Comparison of ENCODE assay signal across 21 cellular contexts in genomic region chr11:46198245-46198872, GRCh38.
DNase-seq lines count a peak whose midpoint lies in the region; ATAC-seq, FAIRE-seq and TF ChIP-seq lines count a peak whose summit lies in the region.
"Had no signal": no experiment of that assay in that cellular context is flagged by ENCODE, and none has a peak within 500 bp of the region (broad histone marks: within the 10 kb centered on the region; RNA-seq: fewer than 3 reads in every experiment).

No MANE protein-coding gene starts in this region.

- H3K27me3 ChIP-seq in K562 (ENCODE audit: control insufficient read depth in 2 of 2, insufficient read depth in 2 of 2, low read length in 2 of 2) (peaks cover 0 to 3% of the 10 kb centered on the region in 2 experiments; a peak in 2 of 5 replicates), liver (ENCODE audit: control insufficient read depth in 4 of 4, insufficient read depth in 4 of 4, low read length in 3 of 4) (no peaks in the 10 kb centered on the region)
- H3K27me3 ChIP-seq: BE2C had no signal

- no peaks in the 10 kb centered on the region for H3K9me3 Mint-ChIP-seq in Calu3 (ENCODE audit: low read depth, unreplicated experiment)

- H3K4me3 Mint-ChIP-seq in Calu3 (ENCODE audit: low read depth, unreplicated experiment), result no peak overlapping the region
- H3K4me3 Mint-ChIP-seq: CD4-positive, CD25-positive, alpha-beta regulatory T cell; CD8-positive, alpha-beta memory T cell had no signal

- ATAC-seq in K562 (no peak), GM21381 (IDR thresholded peaks at IDR 0.05; ENCODE audit: unreplicated experiment) (no peak)

- intact Hi-C loops in Calu3 (cut with micrococcal nuclease; ENCODE audit: unreplicated experiment) (no loop called here), K562 (cut with micrococcal nuclease) (no loop called here), posterior vena cava (cut with DNase I) (no loop called here)

- no peaks in the 10 kb centered on the region for H3K79me2 ChIP-seq in K562 (ENCODE audit: control insufficient read depth, insufficient read depth, low read length)

- no peak for FAIRE-seq in K562 (lab: Jason Lieb, UNC)
- FAIRE-seq: A204.1, D721Med, G401.6, GM12891, GM19239 had no signal

- TF ChIP-seq RAD21 in K562 (CRISPR knock-in tag; conservative IDR thresholded peaks at IDR 0.05 in 1 of 2, IDR thresholded peaks at IDR 0.05 in 1 of 2) (no peak), liver (IDR thresholded peaks at IDR 0.05) (no peak)

- H3K9ac ChIP-seq in K562 (ENCODE audit: insufficient read depth in 1 of 2, low read depth in 2 of 2, low read length in 2 of 2) (no peak overlapping the region), liver (ENCODE audit: low read depth in 1 of 2, low read length in 2 of 2) (no peak overlapping the region)
- H3K9ac ChIP-seq: GM23248 had no signal

- no peaks in the 10 kb centered on the region for H3K9me1 ChIP-seq in K562 (ENCODE audit: control insufficient read depth, insufficient read depth, low read length)

- BruUV-seq in Calu3 (replicated peaks; lab: Mats Ljungman, UMichigan) (no TSS peak), K562 (replicated peaks; lab: Mats Ljungman, UMichigan) (no TSS peak)

- no peak for TF ChIP-seq EP300 in K562 (IDR thresholded peaks at IDR 0.05; ENCODE audit: low read length)

- H3K9me3 ChIP-seq in K562 (replicated peaks; ENCODE audit: control insufficient read depth, insufficient read depth, low read depth, low read length) (no peaks in the 10 kb centered on the region), liver (ENCODE audit: control insufficient read depth in 4 of 4, low read length in 3 of 4) (no peaks in the 10 kb centered on the region)
- H3K9me3 ChIP-seq: BE2C, HAP-1 had no signal

- H3K4me1 Mint-ChIP-seq in Calu3 (ENCODE audit: low read depth, unreplicated experiment), result peaks cover 8% of the 10 kb centered on the region
- H3K4me1 Mint-ChIP-seq: CD4-positive, CD25-positive, alpha-beta regulatory T cell; CD8-positive, alpha-beta memory T cell had no signal

- H3K4me1 ChIP-seq in K562 (replicated peaks in 1 of 2; ENCODE audit: control insufficient read depth in 2 of 2, insufficient read depth in 2 of 2, low read length in 2 of 2), result no peaks in the 10 kb centered on the region; a peak in 1 of 5 replicates
- H3K4me1 ChIP-seq in liver (ENCODE audit: control insufficient read depth in 4 of 4, insufficient read depth in 4 of 4, low read length in 3 of 4), result no peaks in the 10 kb centered on the region
- H3K4me1 ChIP-seq: BE2C had no signal

- no peaks in the 10 kb centered on the region for H3K36me3 Mint-ChIP-seq in Calu3 (ENCODE audit: insufficient read depth, unreplicated experiment)
- H3K36me3 Mint-ChIP-seq: CD4-positive, CD25-positive, alpha-beta regulatory T cell had no signal

- H3K27me3 Mint-ChIP-seq in Calu3 (ENCODE audit: unreplicated experiment), result peaks cover 82% of the 10 kb centered on the region

- TF ChIP-seq CTCF in Calu3 (IDR thresholded peaks at IDR 0.05; ENCODE audit: unreplicated experiment), result no peak
- no peak for TF ChIP-seq CTCF in K562 (IDR thresholded peaks at IDR 0.05 in 2 of 3, conservative IDR thresholded peaks at IDR 0.05 in 1 of 3; ENCODE audit: insufficient read depth in 2 of 3, low read depth in 1 of 3, low read length in 3 of 3)
- no peak for TF ChIP-seq CTCF in liver (IDR thresholded peaks at IDR 0.05; ENCODE audit: low read depth, low read length, missing input control)

- TF ChIP-seq POLR2A in K562 (conservative IDR thresholded peaks at IDR 0.05), result no peak

- H3K4me2 ChIP-seq in K562 (ENCODE audit: insufficient read depth, low read length), result no peak overlapping the region

- in situ Hi-C loops in K562 (cut with MboI), result no loop called here

- H3K4me3 ChIP-seq in K562 (no peak overlapping the region), liver (ENCODE audit: low read depth in 1 of 3, low read length in 3 of 3) (no peak overlapping the region)
- H3K4me3 ChIP-seq: GM23248, HAP-1 had no signal

- no peak for DNase-seq in Calu3
- DNase-seq in NCI-H146 (lab: John Stamatoyannopoulos, UW), result peak; percentile 16
- DNase-seq in K562 (ENCODE audit: extremely low read depth in 1 of 4, low spot score in 3 of 4), result no peak
- no peak for DNase-seq in hypothalamus (lab: John Stamatoyannopoulos, UW)
- no peak for DNase-seq in posterior vena cava (ENCODE audit: low spot score)
- DNase-seq in activated CD4-positive, alpha-beta T cell treated with anti-CD3 and anti-CD28 coated beads, Interleukin-2, amount 50 U/mL, for 48 hours, result no peak
- DNase-seq: ACHN; BE2C; C1 segment of cervical spinal cord; CD4-positive, CD25-positive, alpha-beta regulatory T cell; CD8-positive, alpha-beta memory T cell; COR-L47; GM23248 had no signal

- no peaks in the 10 kb centered on the region for H4K20me1 ChIP-seq in K562 (replicated peaks; ENCODE audit: control insufficient read depth, insufficient read depth, low read length)

- no peak overlapping the region for H2AFZ ChIP-seq in K562 (ENCODE audit: low read depth, low read length)
- H2AFZ ChIP-seq: GM23248 had no signal

- POLR2A ChIA-PET in K562 (lab: Yijun Ruan, JAX), result interaction anchor here (0.6 kb wide), 1 partner anchor 306 kb away, joined by 3 read pairs; no protein-coding TSS in a partner anchor

- no peak overlapping the region for H3K27ac ChIP-seq in K562 (ENCODE audit: extremely low read depth, low read depth, low read length)
- no peak overlapping the region for H3K27ac ChIP-seq in liver (ENCODE audit: low read depth in 1 of 2, low read length in 2 of 2)
- H3K27ac ChIP-seq: GM23248 had no signal

- peak overlapping the region; percentile 21 for H3K27ac Mint-ChIP-seq in Calu3 (ENCODE audit: unreplicated experiment)
- H3K27ac Mint-ChIP-seq: CD4-positive, CD25-positive, alpha-beta regulatory T cell; CD8-positive, alpha-beta memory T cell had no signal

- CTCF ChIA-PET in Calu3 (lab: Charles Lee) (no interaction called here), K562 (lab: Yijun Ruan, JAX; ENCODE audit: low intra/inter-chr PET ratio) (no interaction called here)

- H3K36me3 ChIP-seq in K562 (ENCODE audit: control insufficient read depth, insufficient read depth, low read length) (no peaks in the 10 kb centered on the region), liver (ENCODE audit: control insufficient read depth in 4 of 4, insufficient read depth in 3 of 4, low read depth in 1 of 4, low read length in 3 of 4) (no peaks in the 10 kb centered on the region)
- H3K36me3 ChIP-seq: BE2C, HAP-1 had no signal

- 28% methylated on average over 5 of the region's 5 CpGs for WGBS in K562 (ENCODE audit: insufficient coverage, low coverage, missing lambda C conversion rate)
- WGBS in liver, result 79% methylated on average over 5 of the region's 5 CpGs

TF ChIP-seq in K562, 482 proteins besides CTCF, POLR2A, EP300 and RAD21 (continues in another document):
- TF ChIP-seq ZNF76 (CRISPR knock-in tag; IDR thresholded peaks at IDR 0.05; ENCODE audit: borderline replicate concordance), result no peak
- TF ChIP-seq, protein P1, sequence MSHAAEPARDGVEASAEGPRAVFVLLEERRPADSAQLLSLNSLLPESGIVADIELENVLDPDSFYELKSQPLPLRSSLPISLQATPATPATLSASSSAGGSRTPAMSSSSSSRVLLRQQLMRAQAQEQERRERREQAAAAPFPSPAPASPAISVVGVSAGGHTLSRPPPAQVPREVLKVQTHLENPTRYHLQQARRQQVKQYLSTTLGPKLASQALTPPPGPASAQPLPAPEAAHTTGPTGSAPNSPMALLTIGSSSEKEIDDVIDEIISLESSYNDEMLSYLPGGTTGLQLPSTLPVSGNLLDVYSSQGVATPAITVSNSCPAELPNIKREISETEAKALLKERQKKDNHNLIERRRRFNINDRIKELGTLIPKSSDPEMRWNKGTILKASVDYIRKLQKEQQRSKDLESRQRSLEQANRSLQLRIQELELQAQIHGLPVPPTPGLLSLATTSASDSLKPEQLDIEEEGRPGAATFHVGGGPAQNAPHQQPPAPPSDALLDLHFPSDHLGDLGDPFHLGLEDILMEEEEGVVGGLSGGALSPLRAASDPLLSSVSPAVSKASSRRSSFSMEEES (CRISPR knock-in tag; IDR thresholded peaks at IDR 0.05), result peak; percentile 80
- no peak for TF ChIP-seq SMARCE1 (IDR thresholded peaks at IDR 0.05)
- TF ChIP-seq BCOR (IDR thresholded peaks at IDR 0.05), result peak; percentile 88
- no peak for TF ChIP-seq PTTG1 (tag; IDR thresholded peaks at IDR 0.05; ENCODE audit: low read depth)
- peak; percentile 91 for TF ChIP-seq RBM25 (IDR thresholded peaks at IDR 0.05; ENCODE audit: low read depth, low read length, severe bottlenecking)

TF ChIP-seq in liver, 16 proteins besides CTCF, POLR2A, EP300 and RAD21:
- TF ChIP-seq HNF4A (conservative IDR thresholded peaks at IDR 0.05) (peak in 1 of 2 donors; percentile 29), FOXA1 (IDR thresholded peaks at IDR 0.05) (no peak), FOXA2 (IDR thresholded peaks at IDR 0.05) (peak; percentile 46)
